ENCODE assay signal across 34 cellular contexts in genomic region chr5:52624291-52624690, GRCh38.
"Had no signal": no experiment of that assay in that cellular context is flagged by ENCODE, and none has a peak within 500 bp of the region (broad histone marks: within the 10 kb centered on the region; RNA-seq: fewer than 3 reads in every experiment).

No MANE protein-coding gene starts in this region.

- DNase-seq: Karpas-422, Kasumi-1, MG63, MM.1S, MV-4-11, NCI-H1048, NCI-H1092, NCI-H1092 treated with DMSO at 0.1 percent for 48 hours, NCI-H1105, NCI-H1105 treated with DMSO at 0.1 percent for 48 hours, NCI-H1417, NCI-H1417 treated with DMSO at 0.1 percent for 48 hours, NCI-H1436, NCI-H1436 treated with DMSO at 0.1 percent for 48 hours, NCI-H146, NCI-H1694, NCI-H1694 treated with DMSO at 0.1 percent for 48 hours, NCI-H187, NCI-H187 treated with DMSO at 0.1 percent for 48 hours, NCI-H1930, NCI-H2029, NCI-H2029 treated with DMSO at 0.1 percent for 48 hours, NCI-H2081, NCI-H2081 treated with DMSO at 0.1 percent for 48 hours, NCI-H2107, NCI-H2171, NCI-H2171 treated with DMSO at 0.1 percent for 48 hours, NCI-H2227 treated with DMSO at 0.1 percent for 48 hours, NCI-H226, NCI-H345, NCI-H446, NCI-H446 treated with DMSO at 0.1 percent for 48 hours, NCI-H510A, NCI-H510A treated with DMSO at 0.1 percent for 48 hours had no signal

- H3K9me3 ChIP-seq: MG63 had no signal

- H3K36me3 ChIP-seq: MG63 had no signal

- H3K4me3 ChIP-seq: MG63 had no signal

- H3K27me3 ChIP-seq: MG63 had no signal
